Comparison of ENCODE assay signal across 22 cellular contexts in genomic region chr4:61630548-61630947, GRCh38.
"Had no signal": no experiment of that assay in that cellular context is flagged by ENCODE, and none has a peak within 500 bp of the region (broad histone marks: within the 10 kb centered on the region; RNA-seq: fewer than 3 reads in every experiment).

No MANE protein-coding gene starts in this region.

- H3K27me3 ChIP-seq: MG63, SJSA1 had no signal

- H3K9me3 ChIP-seq: MG63, SJSA1 had no signal

- H3K36me3 ChIP-seq: MG63, SJSA1 had no signal

- H3K4me1 ChIP-seq: SJSA1 had no signal

- H3K27ac ChIP-seq: HL-60, SJSA1, SK-N-MC had no signal

- H3K4me3 ChIP-seq: MG63, SJSA1, SK-N-MC had no signal

- DNase-seq: Karpas-422, KG1, MG63, NCI-H1092, NCI-H1105 treated with DMSO at 0.1 percent for 48 hours, NCI-H1417 treated with DMSO at 0.1 percent for 48 hours, NCI-H146, NCI-H1694 treated with DMSO at 0.1 percent for 48 hours, NCI-H1930, NCI-H2081, NCI-H2107, NCI-H226, NCI-H446, NCI-H510A, NCI-H524 treated with DMSO at 0.1 percent for 48 hours, NCI-H774, Right ventricle myocardium superior, RPMI8226, SIG-M5 had no signal
